ENCODE assay signal across 8 cellular contexts in genomic region chr19:50909240-50910070, GRCh38. TPM values are rescaled to one million over a fixed set of nuclear protein-coding genes. Genes with fewer than 3 reads are reported as not detected.
DNase-seq lines count a peak whose midpoint lies in the region; ATAC-seq, FAIRE-seq and TF ChIP-seq lines count a peak whose summit lies in the region.
"Had no signal": no experiment of that assay in that cellular context is flagged by ENCODE, and none has a peak within 500 bp of the region (broad histone marks: within the 10 kb centered on the region; RNA-seq: fewer than 3 reads in every experiment).

No MANE protein-coding gene starts in this region.

- ATAC-seq in HG03139 (IDR thresholded peaks at IDR 0.05; ENCODE audit: unreplicated experiment), result peak; percentile 64
- ATAC-seq in HG02973 (IDR thresholded peaks at IDR 0.05; ENCODE audit: unreplicated experiment), result no peak

- TF ChIP-seq CTCF in GM12865 (IDR thresholded peaks at IDR 0.05; ENCODE audit: insufficient read depth, low read depth, low read length, missing control alignments), result no peak
- TF ChIP-seq CTCF in endothelial cell of umbilical vein (IDR thresholded peaks at IDR 0.05; ENCODE audit: extremely low read depth in 1 of 2, insufficient read depth in 1 of 2, low read depth in 1 of 2, low read length in 2 of 2), result no peak

- intact Hi-C loops in endothelial cell of umbilical vein (cut with micrococcal nuclease), result loop anchor here (10.0 kb wide), 1 partner anchor 1185 kb away; the partner anchor contains the start of gene ZNF841

- no peaks in the 10 kb centered on the region for H3K9me1 ChIP-seq in endothelial cell of umbilical vein (replicated peaks; ENCODE audit: control insufficient read depth, extremely low read depth, insufficient read depth, low read length)

- no peaks in the 10 kb centered on the region for H4K20me1 ChIP-seq in endothelial cell of umbilical vein (replicated peaks; ENCODE audit: control insufficient read depth, extremely low read depth, insufficient read depth, low read length)

- H3K4me3 ChIP-seq in GM12865 (ENCODE audit: low read depth, low read length), result no peak overlapping the region
- no peak overlapping the region for H3K4me3 ChIP-seq in endothelial cell of umbilical vein (replicated peaks in 1 of 3; ENCODE audit: insufficient read depth in 1 of 3, low read depth in 1 of 3, low read length in 3 of 3)
- peak overlapping the region in 1 of 2 donors; percentile 1 for H3K4me3 ChIP-seq in small intestine (ENCODE audit: low read depth in 1 of 2, low read length in 2 of 2)

- no peak overlapping the region for H3K4me2 ChIP-seq in endothelial cell of umbilical vein (ENCODE audit: insufficient read depth, low read length)

- H3K9me3 ChIP-seq in endothelial cell of umbilical vein (replicated peaks; ENCODE audit: control insufficient read depth, insufficient read depth, low read length) (no peaks in the 10 kb centered on the region), small intestine (ENCODE audit: control insufficient read depth, low read depth) (no peaks in the 10 kb centered on the region)

- POLR2A ChIA-PET in endothelial cell of umbilical vein (lab: Charles Lee), result no interaction called here

- H3K27ac ChIP-seq in endothelial cell of umbilical vein (ENCODE audit: insufficient read depth, low read depth, low read length), result no peak overlapping the region
- no peak overlapping the region for H3K27ac ChIP-seq in small intestine (ENCODE audit: low read depth in 1 of 2, low read length in 1 of 2)

- WGBS in small intestine, 3 donors, result 5 to 10% (median 7%) methylated on average over 33 to 36 of the region's 36 CpGs

- H3K36me3 ChIP-seq in endothelial cell of umbilical vein (ENCODE audit: control insufficient read depth in 2 of 2, extremely low read depth in 1 of 2, insufficient read depth in 2 of 2, low read length in 2 of 2) (no peaks in the 10 kb centered on the region), small intestine (ENCODE audit: control insufficient read depth in 2 of 2, insufficient read depth in 2 of 2, low read length in 2 of 2) (no peaks in the 10 kb centered on the region)

- peak; percentile 79 for DNase-seq in GM12865 (ENCODE audit: low read depth)
- DNase-seq in SK-MEL-5 (ENCODE audit: low read depth, low spot score), result peak; percentile 88
- DNase-seq in endothelial cell of umbilical vein (ENCODE audit: low read depth, low spot score), result peak; percentile 47
- DNase-seq in small intestine, result peak; percentile 68
- no peak for DNase-seq in putamen (ENCODE audit: low spot score)

- dilution Hi-C loops in endothelial cell of umbilical vein (cut with MboI; ENCODE audit: extremely low pct_ligation_motif_present, low sequenced_read_pairs), result no loop called here

- in situ Hi-C loops in SK-MEL-5 (cut with HindIII; ENCODE audit: low pct_unique_long_range_greater_than_20kb, low sequenced_read_pairs), result no loop called here

- H3K9ac ChIP-seq in endothelial cell of umbilical vein (replicated peaks; ENCODE audit: extremely low read depth, insufficient read depth, low read length), result no peak overlapping the region

- TF ChIP-seq POLR2A in endothelial cell of umbilical vein (IDR thresholded peaks at IDR 0.05; ENCODE audit: low read depth, low read length), result no peak

- H3K27me3 ChIP-seq in endothelial cell of umbilical vein (ENCODE audit: control insufficient read depth in 2 of 2, insufficient read depth in 2 of 2, low read length in 2 of 2) (peaks cover 18 to 24% of the 10 kb centered on the region in 2 experiments), small intestine (ENCODE audit: control insufficient read depth in 2 of 2, insufficient read depth in 2 of 2, low read length in 2 of 2) (peaks cover 7 to 34% of the 10 kb centered on the region in 2 donors)

- H3K79me2 ChIP-seq in endothelial cell of umbilical vein (ENCODE audit: control insufficient read depth, insufficient read depth, low read length), result no peaks in the 10 kb centered on the region

- BruUV-seq in endothelial cell of umbilical vein (replicated peaks; lab: Mats Ljungman, UMichigan), result no TSS peak

- H3K4me1 ChIP-seq in endothelial cell of umbilical vein (ENCODE audit: control insufficient read depth, extremely low read depth, insufficient read depth, low read length) (no peaks in the 10 kb centered on the region), small intestine (ENCODE audit: control insufficient read depth in 2 of 2, insufficient read depth in 1 of 2, low read depth in 1 of 2, low read length in 1 of 2) (peaks cover 0 to 2% of the 10 kb centered on the region in 2 donors)

- no peak overlapping the region for H2AFZ ChIP-seq in endothelial cell of umbilical vein (ENCODE audit: low read depth, low read length)

- CTCF ChIA-PET in endothelial cell of umbilical vein (lab: Charles Lee), result interaction anchor here (1.4 to 3.4 kb wide), 3 partner anchors 13 to 205 kb away, joined by 4 to 24 read pairs (median 5); no protein-coding TSS in a partner anchor

- no peak for FAIRE-seq in endothelial cell of umbilical vein (lab: Jason Lieb, UNC)
- no peak for FAIRE-seq in small intestine (lab: Jason Lieb, UNC)

RNA-seq across cellular contexts. Expression of gene KLK4, which starts 1.7 kb away (rescaled TPM):
- 1.0 TPM in 1 of 2 replicates, not detected in the other for total RNA-seq in SK-MEL-5 (2014; rRNA removed; shearing (Covaris generic))
- polyA plus RNA-seq in SK-MEL-5 (2015; cell fraction: cytosol; rRNA removed), result 0.25 and 0.95 TPM in 2 replicates
- not detected in 2 replicates for polyA plus RNA-seq in SK-MEL-5 (2015; cell fraction: nucleus; rRNA removed)
- not detected in 2 replicates for total RNA-seq in endothelial cell of umbilical vein
- polyA plus RNA-seq in endothelial cell of umbilical vein (not detected in 2 replicates), small intestine (not detected)
- not detected in 2 replicates for polyA plus RNA-seq in endothelial cell of umbilical vein (2011; cell fraction: cytosol; rRNA removed)
- polyA plus RNA-seq in endothelial cell of umbilical vein (2011; cell fraction: nucleus; rRNA removed), result not detected in 2 replicates
- polyA plus RNA-seq in endothelial cell of umbilical vein (2012), result not detected in 2 replicates
- not detected in 2 replicates for polyA minus RNA-seq in endothelial cell of umbilical vein
- polyA minus RNA-seq in endothelial cell of umbilical vein (2011; cell fraction: cytosol; rRNA and poly(A)+ RNA removed), result not detected
- polyA minus RNA-seq in endothelial cell of umbilical vein (2011; cell fraction: nucleus; rRNA and poly(A)+ RNA removed), result not detected in 2 replicates
- total RNA-seq: kidney epithelial cell had no signal

RNA-seq across cellular contexts. Expression of gene KLK2, which starts 36.2 kb away (rescaled TPM):
- 0.96 and 2.0 TPM in 2 replicates for total RNA-seq in SK-MEL-5 (2014; rRNA removed; shearing (Covaris generic))
- polyA plus RNA-seq in SK-MEL-5 (2015; cell fraction: cytosol; rRNA removed), result 0.63 and 4.5 TPM in 2 replicates
- 19.7 and 22.8 TPM in 2 replicates for polyA plus RNA-seq in SK-MEL-5 (2015; cell fraction: nucleus; rRNA removed)
- not detected in 2 replicates for total RNA-seq in endothelial cell of umbilical vein
- polyA plus RNA-seq in endothelial cell of umbilical vein, result not detected in 2 replicates
- polyA plus RNA-seq in endothelial cell of umbilical vein (2011; cell fraction: cytosol; rRNA removed), result not detected in 2 replicates
- not detected in 2 replicates for polyA plus RNA-seq in endothelial cell of umbilical vein (2011; cell fraction: nucleus; rRNA removed)
- not detected in 2 replicates for polyA plus RNA-seq in endothelial cell of umbilical vein (2012)
- polyA minus RNA-seq in endothelial cell of umbilical vein, result not detected in 2 replicates
- polyA minus RNA-seq in endothelial cell of umbilical vein (2011; cell fraction: cytosol; rRNA and poly(A)+ RNA removed), result not detected
- not detected in 2 replicates for polyA minus RNA-seq in endothelial cell of umbilical vein (2011; cell fraction: nucleus; rRNA and poly(A)+ RNA removed)
- under 1 TPM in 1 of 3 donors, not detected in 2; 0.03 TPM for polyA plus RNA-seq in small intestine
- total RNA-seq: kidney epithelial cell had no signal

RNA-seq across cellular contexts. Expression of gene KLK5, which starts 43.4 kb away (rescaled TPM):
- not detected in 2 replicates for total RNA-seq in SK-MEL-5 (2014; rRNA removed; shearing (Covaris generic))
- not detected in 2 replicates for polyA plus RNA-seq in SK-MEL-5 (2015; cell fraction: cytosol; rRNA removed)
- not detected in 2 replicates for polyA plus RNA-seq in SK-MEL-5 (2015; cell fraction: nucleus; rRNA removed)
- total RNA-seq in endothelial cell of umbilical vein, result not detected in 2 replicates
- polyA plus RNA-seq in endothelial cell of umbilical vein, result not detected in 2 replicates
- not detected in 2 replicates for polyA plus RNA-seq in endothelial cell of umbilical vein (2011; cell fraction: cytosol; rRNA removed)
- polyA plus RNA-seq in endothelial cell of umbilical vein (2011; cell fraction: nucleus; rRNA removed), result not detected in 2 replicates
- not detected in 2 replicates for polyA plus RNA-seq in endothelial cell of umbilical vein (2012)
- not detected in 2 replicates for polyA minus RNA-seq in endothelial cell of umbilical vein
- not detected for polyA minus RNA-seq in endothelial cell of umbilical vein (2011; cell fraction: cytosol; rRNA and poly(A)+ RNA removed)
- polyA minus RNA-seq in endothelial cell of umbilical vein (2011; cell fraction: nucleus; rRNA and poly(A)+ RNA removed), result not detected in 2 replicates
- polyA plus RNA-seq in small intestine, result under 1 TPM in 1 of 3 donors, not detected in 2; 0.10 TPM

RNA-seq across cellular contexts. Expression of gene KLK3, which starts 54.7 kb away (rescaled TPM):
- not detected in 2 replicates for total RNA-seq in SK-MEL-5 (2014; rRNA removed; shearing (Covaris generic))
- not detected in 2 replicates for polyA plus RNA-seq in SK-MEL-5 (2015; cell fraction: cytosol; rRNA removed)
- polyA plus RNA-seq in SK-MEL-5 (2015; cell fraction: nucleus; rRNA removed), result not detected in 2 replicates
- not detected in 2 replicates for total RNA-seq in endothelial cell of umbilical vein
- not detected in 2 replicates for polyA plus RNA-seq in endothelial cell of umbilical vein
- polyA plus RNA-seq in endothelial cell of umbilical vein (2011; cell fraction: cytosol; rRNA removed), result not detected in 2 replicates
- polyA plus RNA-seq in endothelial cell of umbilical vein (2011; cell fraction: nucleus; rRNA removed), result not detected in 2 replicates
- not detected in 2 replicates for polyA plus RNA-seq in endothelial cell of umbilical vein (2012)
- polyA minus RNA-seq in endothelial cell of umbilical vein, result not detected in 2 replicates
- not detected for polyA minus RNA-seq in endothelial cell of umbilical vein (2011; cell fraction: cytosol; rRNA and poly(A)+ RNA removed)
- not detected in 2 replicates for polyA minus RNA-seq in endothelial cell of umbilical vein (2011; cell fraction: nucleus; rRNA and poly(A)+ RNA removed)
- polyA plus RNA-seq in small intestine, result 1 to 10 TPM in 1 of 3 donors, under 1 TPM in 2; 0.07 to 1.1 (median 0.27) TPM
- total RNA-seq: kidney epithelial cell had no signal

RNA-seq across cellular contexts. Expression of gene KLK6, which starts 59.9 kb away (rescaled TPM):
- not detected in 2 replicates for total RNA-seq in SK-MEL-5 (2014; rRNA removed; shearing (Covaris generic))
- polyA plus RNA-seq in SK-MEL-5 (2015; cell fraction: cytosol; rRNA removed), result not detected in 2 replicates
- 0.42 TPM in 1 of 2 replicates, not detected in the other for polyA plus RNA-seq in SK-MEL-5 (2015; cell fraction: nucleus; rRNA removed)
- total RNA-seq in endothelial cell of umbilical vein, result not detected in 2 replicates
- 0.11 and 0.12 TPM in 2 replicates for polyA plus RNA-seq in endothelial cell of umbilical vein
- polyA plus RNA-seq in endothelial cell of umbilical vein (2011; cell fraction: cytosol; rRNA removed), result 0.22 and 0.23 TPM in 2 replicates
- polyA plus RNA-seq in endothelial cell of umbilical vein (2011; cell fraction: nucleus; rRNA removed), result not detected in 2 replicates
- polyA plus RNA-seq in endothelial cell of umbilical vein (2012), result 0.90 and 1.8 TPM in 2 replicates
- not detected in 2 replicates for polyA minus RNA-seq in endothelial cell of umbilical vein
- not detected for polyA minus RNA-seq in endothelial cell of umbilical vein (2011; cell fraction: cytosol; rRNA and poly(A)+ RNA removed)
- polyA minus RNA-seq in endothelial cell of umbilical vein (2011; cell fraction: nucleus; rRNA and poly(A)+ RNA removed), result not detected in 2 replicates
- polyA plus RNA-seq in small intestine, result under 1 TPM in 1 of 3 donors, not detected in 2; 0.07 TPM
